In genomic region chr18:50401334-50401733, GRCh38 we compare ENCODE assay signal across 14 cellular contexts. TPM values are rescaled to one million over a fixed set of nuclear protein-coding genes. Genes with fewer than 3 reads are reported as not detected.
DNase-seq lines count a peak whose midpoint lies in the region; ATAC-seq, FAIRE-seq and TF ChIP-seq lines count a peak whose summit lies in the region.
"Had no signal": no experiment of that assay in that cellular context is flagged by ENCODE, and none has a peak within 500 bp of the region (broad histone marks: within the 10 kb centered on the region; RNA-seq: fewer than 3 reads in every experiment).

No MANE protein-coding gene starts in this region.

- in situ Hi-C loops in HepG2 (cut with HindIII; ENCODE audit: extremely low pct_ligation_motif_present, low pct_unique_long_range_greater_than_20kb), result no loop called here

- H3K9me3 ChIP-seq in HepG2 (ENCODE audit: low read length) (no peaks in the 10 kb centered on the region), right lobe of liver (no peaks in the 10 kb centered on the region)
- H3K9me3 ChIP-seq: HAP-1 had no signal

- H3K36me3 ChIP-seq in HepG2 (replicated peaks in 1 of 2; ENCODE audit: control insufficient read depth in 1 of 2, insufficient read depth in 2 of 2, low read length in 2 of 2) (no peaks in the 10 kb centered on the region), right lobe of liver (no peaks in the 10 kb centered on the region)
- H3K36me3 ChIP-seq: HAP-1 had no signal

- 98% methylated on average over 16 of the region's 16 CpGs for WGBS in HepG2 (ENCODE audit: low lambda C conversion rate)
- WGBS in right lobe of liver (ENCODE audit: insufficient coverage, low coverage, low lambda C conversion rate, missing lambda C conversion rate), result 68% methylated on average over 5 of the region's 16 CpGs

- H3K9ac ChIP-seq in HepG2 (ENCODE audit: insufficient read depth, low read depth, low read length), result no peak overlapping the region

- FAIRE-seq in HepG2 (lab: Jason Lieb, UNC), result no peak

- TF ChIP-seq EP300 in HepG2 (IDR thresholded peaks at IDR 0.05; ENCODE audit: low read depth in 2 of 2, low read length in 2 of 2) (no peak), HepG2 (CRISPR knock-in tag; IDR thresholded peaks at IDR 0.05; ENCODE audit: borderline replicate concordance) (no peak)

- TF ChIP-seq CTCF in HepG2 (CRISPR knock-in tag; IDR thresholded peaks at IDR 0.05) (no peak), right lobe of liver (IDR thresholded peaks at IDR 0.05) (no peak), VCaP (conservative IDR thresholded peaks at IDR 0.05) (no peak)

- CTCF ChIA-PET in HepG2 (lab: Yijun Ruan, JAX; ENCODE audit: low intra/inter-chr PET ratio, low total read pairs), result no interaction called here

- intact Hi-C loops in HepG2 (cut with micrococcal nuclease; ENCODE audit: unreplicated experiment) (no loop called here), right lobe of liver (cut with DNase I) (no loop called here)

- H3K27ac ChIP-seq in HepG2 (ENCODE audit: extremely low read length, insufficient read depth, low read length) (no peak overlapping the region), right lobe of liver (no peak overlapping the region), VCaP (peak overlapping the region; percentile 96; the same call in 1 of the 2 replicates)

- H4K20me1 ChIP-seq in HepG2 (ENCODE audit: insufficient read depth, low read length), result no peaks in the 10 kb centered on the region

- H3K4me2 ChIP-seq in HepG2 (ENCODE audit: low read depth, low read length), result no peak overlapping the region; the same call in 1 of the 2 replicates

- H3K27me3 ChIP-seq in HepG2 (ENCODE audit: control insufficient read depth in 1 of 2, insufficient read depth in 2 of 2, low read length in 2 of 2) (no peaks in the 10 kb centered on the region), right lobe of liver (no peaks in the 10 kb centered on the region)

- no peak for TF ChIP-seq RAD21 in HepG2 (CRISPR knock-in tag; IDR thresholded peaks at IDR 0.05)

- ATAC-seq in HepG2 (no peak), right lobe of liver (no peak), GM21515 (IDR thresholded peaks at IDR 0.05; ENCODE audit: unreplicated experiment) (no peak)
- ATAC-seq: PC-3 had no signal

- H3K4me3 ChIP-seq in HepG2 (replicated peaks in 1 of 3; ENCODE audit: insufficient read depth in 1 of 3, low read depth in 2 of 3, low read length in 3 of 3) (0 out of 6 replicates have a peak overlapping the region, but pooled peaks of 1 of the 3 experiments have one; percentile 42), right lobe of liver (no peak overlapping the region)
- H3K4me3 ChIP-seq: HAP-1 had no signal

- no peak overlapping the region for H2AFZ ChIP-seq in HepG2 (ENCODE audit: low read length)

- no peak for DNase-seq in HepG2 (ENCODE audit: low spot score)
- DNase-seq in right lobe of liver, result no peak
- peak; percentile 39 for DNase-seq in left kidney (ENCODE audit: low read depth, low spot score)
- DNase-seq in MV-4-11 (lab: John Stamatoyannopoulos, UW), result no peak
- no peak for DNase-seq in COLO668 (lab: John Stamatoyannopoulos, UW; ENCODE audit: unreplicated experiment)
- no peak for DNase-seq in AG08396 (ENCODE audit: low spot score)
- DNase-seq: AML-193, KBM-7, NCI-H1048, NCI-H526 treated with DMSO at 0.1 percent for 48 hours had no signal

- BruUV-seq in HepG2 (replicated peaks; lab: Mats Ljungman, UMichigan), result no TSS peak

- H3K4me1 ChIP-seq in HepG2 (ENCODE audit: insufficient read depth, low read length), result peaks cover 61% of the 10 kb centered on the region
- H3K4me1 ChIP-seq in right lobe of liver, result peaks cover 0 to 5% (median 0%) of the 10 kb centered on the region in 4 donors
- H3K4me1 ChIP-seq: HAP-1 had no signal

- POLR2A ChIA-PET in HepG2 (lab: Yijun Ruan, JAX), result interaction anchor here (1.2 kb wide), 1 partner anchor 26 kb away, joined by 3 read pairs; the partner anchor contains the start of gene SKA1

- H3K79me2 ChIP-seq in HepG2 (ENCODE audit: insufficient read depth, low read length), result no peaks in the 10 kb centered on the region

- TF ChIP-seq POLR2A in HepG2 (IDR thresholded peaks at IDR 0.05; ENCODE audit: insufficient read depth in 1 of 2, low read depth in 2 of 2, low read length in 2 of 2) (no peak), right lobe of liver (IDR thresholded peaks at IDR 0.05) (no peak)

TF ChIP-seq in HepG2, 621 proteins besides CTCF, POLR2A, EP300 and RAD21:
- no peak for TF ChIP-seq ZBTB7A (CRISPR knock-in tag; IDR thresholded peaks at IDR 0.05)
- 0 out of 2 replicates have a peak, but pooled peaks have one; percentile 2 for TF ChIP-seq PATZ1 (CRISPR knock-in tag; IDR thresholded peaks at IDR 0.05)
- TF ChIP-seq ZNF263 (CRISPR knock-in tag; IDR thresholded peaks at IDR 0.05), result no peak
TF ChIP-seq in HepG2: peak in this region for 1.

RNA-seq across cellular contexts. Expression of gene SKA1, which starts 26.5 kb away (rescaled TPM):
- total RNA-seq in HepG2 (2016; rRNA removed; fragmentation: Illumina TruSeq; extraction: Trizol), result 21.3 and 28.3 TPM in 2 replicates
- 6.7 and 10.0 TPM in 2 replicates for total RNA-seq in HepG2 (2016; cell fraction: cytosol; rRNA removed; fragmentation: Illumina TruSeq; extraction: Trizol; ENCODE audit: low read depth)
- 20.6 and 27.1 TPM in 2 replicates for total RNA-seq in HepG2 (2016; cell fraction: insoluble cytoplasmic fraction; rRNA removed; fragmentation: Illumina TruSeq; extraction: Trizol)
- 22.9 and 24.8 TPM in 2 replicates for total RNA-seq in HepG2 (2016; cell fraction: membrane; rRNA removed; fragmentation: Illumina TruSeq; extraction: Trizol)
- 7.1 and 8.3 TPM in 2 replicates for total RNA-seq in HepG2 (2016; cell fraction: nucleus; rRNA removed; fragmentation: Illumina TruSeq; extraction: Trizol)
- 3.8 and 5.3 TPM in 2 replicates for polyA plus RNA-seq in HepG2 (2011; rRNA removed)
- polyA plus RNA-seq in HepG2 (2011; cell fraction: cytosol; rRNA removed), result 2.9 and 3.6 TPM in 2 replicates
- polyA plus RNA-seq in HepG2 (2011; cell fraction: nucleus; rRNA removed), result 1.5 and 1.6 TPM in 2 replicates
- polyA plus RNA-seq in HepG2 (2012), result 2.5 and 3.5 TPM in 2 replicates
- polyA plus RNA-seq in HepG2 (2016; cell fraction: cytosol; fragmentation: Illumina TruSeq; extraction: Trizol; ENCODE audit: low read depth), result 4.4 and 5.1 TPM in 2 replicates
- polyA plus RNA-seq in HepG2 (2016; cell fraction: insoluble cytoplasmic fraction; fragmentation: Illumina TruSeq; extraction: Trizol; ENCODE audit: low read depth), result 23.2 and 23.5 TPM in 2 replicates
- 11.2 and 11.9 TPM in 2 replicates for polyA plus RNA-seq in HepG2 (2016; cell fraction: membrane; fragmentation: Illumina TruSeq; extraction: Trizol; ENCODE audit: low read depth)
- polyA plus RNA-seq in HepG2 (2016; cell fraction: nucleus; fragmentation: Illumina TruSeq; extraction: Trizol; ENCODE audit: insufficient read depth, low read depth), result 11.8 and 12.4 TPM in 2 replicates
- 2.7 and 11.2 TPM in 2 replicates for polyA minus RNA-seq in HepG2 (2011; rRNA and poly(A)+ RNA removed; ENCODE audit: low replicate concordance)
- polyA minus RNA-seq in HepG2 (2011; cell fraction: cytosol; rRNA and poly(A)+ RNA removed), result 4.8 and 5.6 TPM in 2 replicates
- polyA minus RNA-seq in HepG2 (2011; cell fraction: nucleus; rRNA and poly(A)+ RNA removed), result 3.0 and 4.4 TPM in 2 replicates
- total RNA-seq in right lobe of liver, result 1 to 10 TPM in 2 of 6 experiments, under 1 TPM in 3, not detected in 1; 0.15 to 1.5 (median 0.75) TPM
